18 cellular contexts compared by ENCODE assay signal in genomic region chrX:40773809-40774208, GRCh38. TPM values are rescaled to one million over a fixed set of nuclear protein-coding genes. Genes with fewer than 3 reads are reported as not detected.
DNase-seq lines count a peak whose midpoint lies in the region; ATAC-seq and TF ChIP-seq lines count a peak whose summit lies in the region.
"Had no signal": no experiment of that assay in that cellular context is flagged by ENCODE, and none has a peak within 500 bp of the region (broad histone marks: within the 10 kb centered on the region; RNA-seq: fewer than 3 reads in every experiment).

No MANE protein-coding gene starts in this region.

- H3K27me3 ChIP-seq in left lung: no peaks in the 10 kb centered on the region
- H3K27me3 ChIP-seq: SJCRH30 had no signal

- H3K36me3 ChIP-seq in left lung: no peaks in the 10 kb centered on the region
- H3K36me3 ChIP-seq: heart left ventricle, SJCRH30 had no signal

- CTCF ChIA-PET in activated CD4-positive, alpha-beta memory T cell treated with anti-CD3 and anti-CD28 coated beads, Interleukin-2, amount 10 ng/mL, durations not matched to agents 7 days and 5 days (lab: Charles Lee): no interaction called here
- CTCF ChIA-PET in activated CD8-positive, alpha-beta T cell treated with anti-CD3 and anti-CD28 coated beads, Interleukin-2, amount 10 ng/mL, durations not matched to agents 7 days and 5 days (lab: Charles Lee): interaction anchor here (0.8 kb wide), 1 partner anchor 20 kb away, joined by 3 read pairs; no protein-coding TSS in a partner anchor

- H3K4me1 ChIP-seq in left lung: no peaks in the 10 kb centered on the region
- H3K4me1 ChIP-seq: SJCRH30 had no signal

- H3K9me3 ChIP-seq in left lung (no peaks in the 10 kb centered on the region), T-helper 17 cell (ENCODE audit: control insufficient read depth, low read length, poor library complexity, severe bottlenecking) (no peaks in the 10 kb centered on the region)
- H3K9me3 ChIP-seq: heart left ventricle, SJCRH30 had no signal

- H3K4me1 Mint-ChIP-seq in activated CD4-positive, alpha-beta memory T cell treated with anti-CD3 and anti-CD28 coated beads, Interleukin-2, amount 10 ng/mL, durations not matched to agents 7 days and 5 days: no peaks in the 10 kb centered on the region
- peaks cover 5% of the 10 kb centered on the region for H3K4me1 Mint-ChIP-seq in T-helper 17 cell
- no peaks in the 10 kb centered on the region for H3K4me1 Mint-ChIP-seq in activated CD8-positive, alpha-beta T cell treated with anti-CD3 and anti-CD28 coated beads, Interleukin-2, amount 10 ng/mL, durations not matched to agents 7 days and 5 days (ENCODE audit: low read depth)
- H3K4me1 Mint-ChIP-seq: WTC11 had no signal

- no peak overlapping the region for H3K4me3 Mint-ChIP-seq in activated CD4-positive, alpha-beta memory T cell treated with anti-CD3 and anti-CD28 coated beads, Interleukin-2, amount 10 ng/mL, durations not matched to agents 7 days and 5 days
- no peak overlapping the region for H3K4me3 Mint-ChIP-seq in T-helper 17 cell
- no peak overlapping the region for H3K4me3 Mint-ChIP-seq in activated CD8-positive, alpha-beta T cell treated with anti-CD3 and anti-CD28 coated beads, Interleukin-2, amount 10 ng/mL, durations not matched to agents 7 days and 5 days
- H3K4me3 Mint-ChIP-seq: WTC11 had no signal

- DNase-seq in AG10803 (ENCODE audit: low read depth): peak; percentile 29
- peak; percentile 16 for DNase-seq in NCI-H460 (ENCODE audit: extremely low read depth, low read depth)
- DNase-seq in coronary artery (ENCODE audit: low spot score): no peak
- DNase-seq in left lung: no peak
- no peak for DNase-seq in activated CD4-positive, alpha-beta memory T cell treated with anti-CD3 and anti-CD28 coated beads, Interleukin-2, amount 10 ng/mL, durations not matched to agents 7 days and 5 days
- no peak for DNase-seq in T-helper 17 cell
- DNase-seq in activated CD8-positive, alpha-beta T cell treated with anti-CD3 and anti-CD28 coated beads, Interleukin-2, amount 10 ng/mL, durations not matched to agents 7 days and 5 days: no peak
- DNase-seq: activated T-cell treated with anti-CD3 and anti-CD28 coated beads for 4 hours; DMS53; heart left ventricle; NCI-H1694 treated with DMSO at 0.1 percent for 48 hours; NCI-H82; occipital lobe; SJCRH30; stimulated activated CD4-positive, alpha-beta T cell treated with anti-CD3 and anti-CD28 coated beads, Interleukin-1b, Interleukin-23, amount 100 ng/mL, for 48 hours had no signal

- ATAC-seq in left lung (peak; percentile 51), GM21381 (IDR thresholded peaks at IDR 0.05; ENCODE audit: unreplicated experiment) (no peak), T-helper 17 cell (no peak)
- no peak for ATAC-seq in activated CD8-positive, alpha-beta T cell treated with anti-CD3 and anti-CD28 coated beads, Interleukin-2, amount 10 ng/mL, durations not matched to agents 7 days and 5 days
- ATAC-seq: WTC11 had no signal

- H3K27ac ChIP-seq in coronary artery: peak overlapping the region; percentile 40 to 56
- H3K27ac ChIP-seq in left lung: peak overlapping the region in 1 of 2 donors; percentile 53
- H3K27ac ChIP-seq: heart left ventricle, SJCRH30 had no signal

- intact Hi-C loops in left lung (cut with DNase I): no loop called here

- no peak overlapping the region for H3K27ac Mint-ChIP-seq in activated CD4-positive, alpha-beta memory T cell treated with anti-CD3 and anti-CD28 coated beads, Interleukin-2, amount 10 ng/mL, durations not matched to agents 7 days and 5 days
- H3K27ac Mint-ChIP-seq in T-helper 17 cell: no peak overlapping the region
- H3K27ac Mint-ChIP-seq in activated CD8-positive, alpha-beta T cell treated with anti-CD3 and anti-CD28 coated beads, Interleukin-2, amount 10 ng/mL, durations not matched to agents 7 days and 5 days: no peak overlapping the region
- H3K27ac Mint-ChIP-seq: WTC11 had no signal

- TF ChIP-seq CTCF in AG10803 (conservative IDR thresholded peaks at IDR 0.05; ENCODE audit: low read length) (no peak), coronary artery (IDR thresholded peaks at IDR 0.05) (no peak), left lung (IDR thresholded peaks at IDR 0.05) (no peak)

- H3K4me3 ChIP-seq in AG10803 (ENCODE audit: low read length) (no peak overlapping the region), coronary artery (no peak overlapping the region), left lung (no peak overlapping the region)
- H3K4me3 ChIP-seq: heart left ventricle, lung, SJCRH30 had no signal

- POLR2A ChIA-PET in activated CD4-positive, alpha-beta memory T cell treated with anti-CD3 and anti-CD28 coated beads, Interleukin-2, amount 10 ng/mL, durations not matched to agents 7 days and 5 days (lab: Charles Lee): no interaction called here
- POLR2A ChIA-PET in activated CD8-positive, alpha-beta T cell treated with anti-CD3 and anti-CD28 coated beads, Interleukin-2, amount 10 ng/mL, durations not matched to agents 7 days and 5 days (lab: Charles Lee): no interaction called here

- no peaks in the 10 kb centered on the region for H3K9me3 Mint-ChIP-seq in activated CD4-positive, alpha-beta memory T cell treated with anti-CD3 and anti-CD28 coated beads, Interleukin-2, amount 10 ng/mL, durations not matched to agents 7 days and 5 days
- H3K9me3 Mint-ChIP-seq in activated CD8-positive, alpha-beta T cell treated with anti-CD3 and anti-CD28 coated beads, Interleukin-2, amount 10 ng/mL, durations not matched to agents 7 days and 5 days (ENCODE audit: insufficient read depth): no peaks in the 10 kb centered on the region
- H3K9me3 Mint-ChIP-seq: WTC11 had no signal

- H3K36me3 Mint-ChIP-seq in activated CD4-positive, alpha-beta memory T cell treated with anti-CD3 and anti-CD28 coated beads, Interleukin-2, amount 10 ng/mL, durations not matched to agents 7 days and 5 days (ENCODE audit: low read depth): no peaks in the 10 kb centered on the region
- no peaks in the 10 kb centered on the region for H3K36me3 Mint-ChIP-seq in T-helper 17 cell (ENCODE audit: low read depth)
- H3K36me3 Mint-ChIP-seq in activated CD8-positive, alpha-beta T cell treated with anti-CD3 and anti-CD28 coated beads, Interleukin-2, amount 10 ng/mL, durations not matched to agents 7 days and 5 days (ENCODE audit: low read depth): no peaks in the 10 kb centered on the region
- H3K36me3 Mint-ChIP-seq: WTC11 had no signal

- no peaks in the 10 kb centered on the region for H3K27me3 Mint-ChIP-seq in activated CD4-positive, alpha-beta memory T cell treated with anti-CD3 and anti-CD28 coated beads, Interleukin-2, amount 10 ng/mL, durations not matched to agents 7 days and 5 days
- no peaks in the 10 kb centered on the region for H3K27me3 Mint-ChIP-seq in T-helper 17 cell
- H3K27me3 Mint-ChIP-seq in activated CD8-positive, alpha-beta T cell treated with anti-CD3 and anti-CD28 coated beads, Interleukin-2, amount 10 ng/mL, durations not matched to agents 7 days and 5 days (ENCODE audit: low read depth): no peaks in the 10 kb centered on the region

RNA-seq across cellular contexts. Expression of gene MED14, which starts 38.5 kb away (rescaled TPM):
- total RNA-seq in NCI-H460 (2014; rRNA removed; shearing (Covaris generic)): 30.5 and 37.4 TPM in 2 replicates
- 27.7 and 42.5 TPM in 2 replicates for polyA plus RNA-seq in NCI-H460 (2014; cell fraction: nucleus; rRNA removed)
- total RNA-seq in left lung (10 to 100 TPM; 44.6 to 45.9 TPM), T-helper 17 cell (10 to 100 TPM; 47.5 to 49.9 TPM)
- total RNA-seq in activated CD4-positive, alpha-beta memory T cell treated with anti-CD3 and anti-CD28 coated beads, Interleukin-2, amount 10 ng/mL, durations not matched to agents 7 days and 5 days: 10 to 100 TPM; 41.4 to 42.7 TPM
- total RNA-seq in activated CD8-positive, alpha-beta T cell treated with anti-CD3 and anti-CD28 coated beads, Interleukin-2, amount 10 ng/mL, durations not matched to agents 7 days and 5 days: 10 to 100 TPM; 40.8 to 41.3 TPM

Comparison
In these comparisons a context has a peak if more than half of its experiments do, and no peak if none do; other contexts are left out.
1. DNase-seq: peak in AG10803 (single experiment) and NCI-H460 (single experiment); none in coronary artery (single experiment), left lung (0 of 2), activated CD4-positive, alpha-beta memory T cell treated with anti-CD3 and anti-CD28 coated beads, Interleukin-2, amount 10 ng/mL, durations not matched to agents 7 days and 5 days (single experiment), T-helper 17 cell (0 of 3) and activated CD8-positive, alpha-beta T cell treated with anti-CD3 and anti-CD28 coated beads, Interleukin-2, amount 10 ng/mL, durations not matched to agents 7 days and 5 days (single experiment).